In genomic region chr5:138574744-138575193, GRCh38 we compare ENCODE assay signal across 1 cellular context.
TF ChIP-seq lines count a peak whose summit lies in the region.

No MANE protein-coding gene starts in this region.

TF ChIP-seq in K562, 482 proteins besides CTCF, POLR2A, EP300 and RAD21 (continued from another document and continues in another):
- TF ChIP-seq, protein P1, sequence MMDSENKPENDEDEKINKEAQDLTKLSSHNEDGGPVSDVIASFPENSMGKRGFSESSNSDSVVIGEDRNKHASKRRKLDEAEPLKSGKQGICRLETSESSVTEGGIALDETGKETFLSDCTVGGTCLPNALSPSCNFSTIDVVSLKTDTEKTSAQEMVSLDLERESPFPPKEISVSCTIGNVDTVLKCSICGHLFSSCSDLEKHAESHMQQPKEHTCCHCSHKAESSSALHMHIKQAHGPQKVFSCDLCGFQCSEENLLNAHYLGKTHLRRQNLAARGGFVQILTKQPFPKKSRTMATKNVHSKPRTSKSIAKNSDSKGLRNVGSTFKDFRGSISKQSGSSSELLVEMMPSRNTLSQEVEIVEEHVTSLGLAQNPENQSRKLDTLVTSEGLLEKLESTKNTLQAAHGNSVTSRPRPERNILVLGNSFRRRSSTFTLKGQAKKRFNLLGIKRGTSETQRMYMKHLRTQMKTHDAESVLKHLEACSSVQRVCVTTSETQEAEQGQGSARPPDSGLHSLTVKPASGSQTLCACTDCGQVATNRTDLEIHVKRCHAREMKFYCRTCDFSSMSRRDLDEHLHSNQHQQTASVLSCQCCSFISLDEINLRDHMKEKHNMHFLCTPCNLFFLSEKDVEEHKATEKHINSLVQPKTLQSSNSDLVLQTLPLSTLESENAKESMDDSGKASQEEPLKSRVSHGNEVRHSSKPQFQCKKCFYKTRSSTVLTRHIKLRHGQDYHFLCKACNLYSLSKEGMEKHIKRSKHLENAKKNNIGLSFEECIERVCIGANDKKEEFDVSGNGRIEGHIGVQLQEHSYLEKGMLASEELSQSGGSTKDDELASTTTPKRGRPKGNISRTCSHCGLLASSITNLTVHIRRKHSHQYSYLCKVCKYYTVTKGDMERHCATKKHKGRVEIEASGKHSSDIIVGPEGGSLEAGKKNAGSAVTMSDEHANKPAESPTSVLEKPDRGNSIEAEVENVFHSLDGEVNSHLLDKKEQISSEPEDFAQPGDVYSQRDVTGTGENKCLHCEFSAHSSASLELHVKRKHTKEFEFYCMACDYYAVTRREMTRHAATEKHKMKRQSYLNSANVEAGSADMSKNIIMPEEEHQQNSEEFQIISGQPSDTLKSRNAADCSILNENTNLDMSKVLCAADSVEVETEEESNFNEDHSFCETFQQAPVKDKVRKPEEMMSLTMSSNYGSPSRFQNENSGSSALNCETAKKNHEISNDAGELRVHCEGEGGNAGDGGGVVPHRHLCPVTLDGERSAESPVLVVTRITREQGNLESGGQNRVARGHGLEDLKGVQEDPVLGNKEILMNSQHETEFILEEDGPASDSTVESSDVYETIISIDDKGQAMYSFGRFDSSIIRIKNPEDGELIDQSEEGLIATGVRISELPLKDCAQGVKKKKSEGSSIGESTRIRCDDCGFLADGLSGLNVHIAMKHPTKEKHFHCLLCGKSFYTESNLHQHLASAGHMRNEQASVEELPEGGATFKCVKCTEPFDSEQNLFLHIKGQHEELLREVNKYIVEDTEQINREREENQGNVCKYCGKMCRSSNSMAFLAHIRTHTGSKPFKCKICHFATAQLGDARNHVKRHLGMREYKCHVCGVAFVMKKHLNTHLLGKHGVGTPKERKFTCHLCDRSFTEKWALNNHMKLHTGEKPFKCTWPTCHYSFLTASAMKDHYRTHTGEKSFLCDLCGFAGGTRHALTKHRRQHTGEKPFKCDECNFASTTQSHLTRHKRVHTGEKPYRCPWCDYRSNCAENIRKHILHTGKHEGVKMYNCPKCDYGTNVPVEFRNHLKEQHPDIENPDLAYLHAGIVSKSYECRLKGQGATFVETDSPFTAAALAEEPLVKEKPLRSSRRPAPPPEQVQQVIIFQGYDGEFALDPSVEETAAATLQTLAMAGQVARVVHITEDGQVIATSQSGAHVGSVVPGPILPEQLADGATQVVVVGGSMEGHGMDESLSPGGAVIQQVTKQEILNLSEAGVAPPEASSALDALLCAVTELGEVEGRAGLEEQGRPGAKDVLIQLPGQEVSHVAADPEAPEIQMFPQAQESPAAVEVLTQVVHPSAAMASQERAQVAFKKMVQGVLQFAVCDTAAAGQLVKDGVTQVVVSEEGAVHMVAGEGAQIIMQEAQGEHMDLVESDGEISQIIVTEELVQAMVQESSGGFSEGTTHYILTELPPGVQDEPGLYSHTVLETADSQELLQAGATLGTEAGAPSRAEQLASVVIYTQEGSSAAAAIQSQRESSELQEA (IDR thresholded peaks at IDR 0.05; ENCODE audit: low read depth): no peak
- 0 out of 4 replicates have a peak, but pooled peaks of 1 of the 2 experiments have one; percentile 37 for TF ChIP-seq TBL1XR1 (IDR thresholded peaks at IDR 0.05; ENCODE audit: low read length in 2 of 2)
- TF ChIP-seq TAF7 (tag; IDR thresholded peaks at IDR 0.05): no peak
- 0 out of 2 replicates have a peak, but pooled peaks have one; percentile 55 for TF ChIP-seq NR2C2 (CRISPR knock-in tag; IDR thresholded peaks at IDR 0.05)
- no peak for TF ChIP-seq NR2C2 (tag; IDR thresholded peaks at IDR 0.05)
- 0 out of 2 replicates have a peak, but pooled peaks have one; percentile 5 for TF ChIP-seq PHB (CRISPR knock-in tag; IDR thresholded peaks at IDR 0.05)
- TF ChIP-seq FOXJ2 (tag; IDR thresholded peaks at IDR 0.05): no peak
- TF ChIP-seq PHF21A (IDR thresholded peaks at IDR 0.05; ENCODE audit: borderline replicate concordance, low read depth): no peak
- no peak for TF ChIP-seq ATF6 (CRISPR knock-in tag; IDR thresholded peaks at IDR 0.05)
- no peak for TF ChIP-seq SMARCC2 (IDR thresholded peaks at IDR 0.05; ENCODE audit: low read depth)
- TF ChIP-seq ZNF717 (CRISPR knock-in tag; IDR thresholded peaks at IDR 0.05): no peak
- TF ChIP-seq ZSCAN29 (IDR thresholded peaks at IDR 0.05): no peak
- TF ChIP-seq SNRNP70 (optimal IDR thresholded peaks at IDR 0.05; ENCODE audit: low read depth, low read length): no peak
- TF ChIP-seq ZNF3 (CRISPR knock-in tag; IDR thresholded peaks at IDR 0.05): no peak
- TF ChIP-seq POLR2AphosphoS2 (IDR thresholded peaks at IDR 0.05; ENCODE audit: low read length): 0 out of 2 replicates have a peak, but pooled peaks have one; percentile 47
- no peak for TF ChIP-seq POLR2G (IDR thresholded peaks at IDR 0.05; ENCODE audit: low read depth, low read length)
- TF ChIP-seq, protein P2, sequence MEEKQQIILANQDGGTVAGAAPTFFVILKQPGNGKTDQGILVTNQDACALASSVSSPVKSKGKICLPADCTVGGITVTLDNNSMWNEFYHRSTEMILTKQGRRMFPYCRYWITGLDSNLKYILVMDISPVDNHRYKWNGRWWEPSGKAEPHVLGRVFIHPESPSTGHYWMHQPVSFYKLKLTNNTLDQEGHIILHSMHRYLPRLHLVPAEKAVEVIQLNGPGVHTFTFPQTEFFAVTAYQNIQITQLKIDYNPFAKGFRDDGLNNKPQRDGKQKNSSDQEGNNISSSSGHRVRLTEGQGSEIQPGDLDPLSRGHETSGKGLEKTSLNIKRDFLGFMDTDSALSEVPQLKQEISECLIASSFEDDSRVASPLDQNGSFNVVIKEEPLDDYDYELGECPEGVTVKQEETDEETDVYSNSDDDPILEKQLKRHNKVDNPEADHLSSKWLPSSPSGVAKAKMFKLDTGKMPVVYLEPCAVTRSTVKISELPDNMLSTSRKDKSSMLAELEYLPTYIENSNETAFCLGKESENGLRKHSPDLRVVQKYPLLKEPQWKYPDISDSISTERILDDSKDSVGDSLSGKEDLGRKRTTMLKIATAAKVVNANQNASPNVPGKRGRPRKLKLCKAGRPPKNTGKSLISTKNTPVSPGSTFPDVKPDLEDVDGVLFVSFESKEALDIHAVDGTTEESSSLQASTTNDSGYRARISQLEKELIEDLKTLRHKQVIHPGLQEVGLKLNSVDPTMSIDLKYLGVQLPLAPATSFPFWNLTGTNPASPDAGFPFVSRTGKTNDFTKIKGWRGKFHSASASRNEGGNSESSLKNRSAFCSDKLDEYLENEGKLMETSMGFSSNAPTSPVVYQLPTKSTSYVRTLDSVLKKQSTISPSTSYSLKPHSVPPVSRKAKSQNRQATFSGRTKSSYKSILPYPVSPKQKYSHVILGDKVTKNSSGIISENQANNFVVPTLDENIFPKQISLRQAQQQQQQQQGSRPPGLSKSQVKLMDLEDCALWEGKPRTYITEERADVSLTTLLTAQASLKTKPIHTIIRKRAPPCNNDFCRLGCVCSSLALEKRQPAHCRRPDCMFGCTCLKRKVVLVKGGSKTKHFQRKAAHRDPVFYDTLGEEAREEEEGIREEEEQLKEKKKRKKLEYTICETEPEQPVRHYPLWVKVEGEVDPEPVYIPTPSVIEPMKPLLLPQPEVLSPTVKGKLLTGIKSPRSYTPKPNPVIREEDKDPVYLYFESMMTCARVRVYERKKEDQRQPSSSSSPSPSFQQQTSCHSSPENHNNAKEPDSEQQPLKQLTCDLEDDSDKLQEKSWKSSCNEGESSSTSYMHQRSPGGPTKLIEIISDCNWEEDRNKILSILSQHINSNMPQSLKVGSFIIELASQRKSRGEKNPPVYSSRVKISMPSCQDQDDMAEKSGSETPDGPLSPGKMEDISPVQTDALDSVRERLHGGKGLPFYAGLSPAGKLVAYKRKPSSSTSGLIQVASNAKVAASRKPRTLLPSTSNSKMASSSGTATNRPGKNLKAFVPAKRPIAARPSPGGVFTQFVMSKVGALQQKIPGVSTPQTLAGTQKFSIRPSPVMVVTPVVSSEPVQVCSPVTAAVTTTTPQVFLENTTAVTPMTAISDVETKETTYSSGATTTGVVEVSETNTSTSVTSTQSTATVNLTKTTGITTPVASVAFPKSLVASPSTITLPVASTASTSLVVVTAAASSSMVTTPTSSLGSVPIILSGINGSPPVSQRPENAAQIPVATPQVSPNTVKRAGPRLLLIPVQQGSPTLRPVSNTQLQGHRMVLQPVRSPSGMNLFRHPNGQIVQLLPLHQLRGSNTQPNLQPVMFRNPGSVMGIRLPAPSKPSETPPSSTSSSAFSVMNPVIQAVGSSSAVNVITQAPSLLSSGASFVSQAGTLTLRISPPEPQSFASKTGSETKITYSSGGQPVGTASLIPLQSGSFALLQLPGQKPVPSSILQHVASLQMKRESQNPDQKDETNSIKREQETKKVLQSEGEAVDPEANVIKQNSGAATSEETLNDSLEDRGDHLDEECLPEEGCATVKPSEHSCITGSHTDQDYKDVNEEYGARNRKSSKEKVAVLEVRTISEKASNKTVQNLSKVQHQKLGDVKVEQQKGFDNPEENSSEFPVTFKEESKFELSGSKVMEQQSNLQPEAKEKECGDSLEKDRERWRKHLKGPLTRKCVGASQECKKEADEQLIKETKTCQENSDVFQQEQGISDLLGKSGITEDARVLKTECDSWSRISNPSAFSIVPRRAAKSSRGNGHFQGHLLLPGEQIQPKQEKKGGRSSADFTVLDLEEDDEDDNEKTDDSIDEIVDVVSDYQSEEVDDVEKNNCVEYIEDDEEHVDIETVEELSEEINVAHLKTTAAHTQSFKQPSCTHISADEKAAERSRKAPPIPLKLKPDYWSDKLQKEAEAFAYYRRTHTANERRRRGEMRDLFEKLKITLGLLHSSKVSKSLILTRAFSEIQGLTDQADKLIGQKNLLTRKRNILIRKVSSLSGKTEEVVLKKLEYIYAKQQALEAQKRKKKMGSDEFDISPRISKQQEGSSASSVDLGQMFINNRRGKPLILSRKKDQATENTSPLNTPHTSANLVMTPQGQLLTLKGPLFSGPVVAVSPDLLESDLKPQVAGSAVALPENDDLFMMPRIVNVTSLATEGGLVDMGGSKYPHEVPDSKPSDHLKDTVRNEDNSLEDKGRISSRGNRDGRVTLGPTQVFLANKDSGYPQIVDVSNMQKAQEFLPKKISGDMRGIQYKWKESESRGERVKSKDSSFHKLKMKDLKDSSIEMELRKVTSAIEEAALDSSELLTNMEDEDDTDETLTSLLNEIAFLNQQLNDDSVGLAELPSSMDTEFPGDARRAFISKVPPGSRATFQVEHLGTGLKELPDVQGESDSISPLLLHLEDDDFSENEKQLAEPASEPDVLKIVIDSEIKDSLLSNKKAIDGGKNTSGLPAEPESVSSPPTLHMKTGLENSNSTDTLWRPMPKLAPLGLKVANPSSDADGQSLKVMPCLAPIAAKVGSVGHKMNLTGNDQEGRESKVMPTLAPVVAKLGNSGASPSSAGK (IDR thresholded peaks at IDR 0.05): no peak
- no peak for TF ChIP-seq EZH2 (IDR thresholded peaks at IDR 0.05; ENCODE audit: borderline replicate concordance, low read depth, low read length)
- TF ChIP-seq ZNF696 (CRISPR knock-in tag; conservative IDR thresholded peaks at IDR 0.05): no peak
- TF ChIP-seq E2F3 (CRISPR knock-in tag; IDR thresholded peaks at IDR 0.05): peak; percentile 27; the same call in 1 of the 2 replicates
- peak; percentile 83; the same call in 1 of the 2 replicates for TF ChIP-seq ZC3H4 (CRISPR knock-in tag; IDR thresholded peaks at IDR 0.05; ENCODE audit: borderline replicate concordance)
- peak; percentile 100; the same call in 1 of the 2 replicates for TF ChIP-seq BRD4 (IDR thresholded peaks at IDR 0.05)
- TF ChIP-seq, protein P3, sequence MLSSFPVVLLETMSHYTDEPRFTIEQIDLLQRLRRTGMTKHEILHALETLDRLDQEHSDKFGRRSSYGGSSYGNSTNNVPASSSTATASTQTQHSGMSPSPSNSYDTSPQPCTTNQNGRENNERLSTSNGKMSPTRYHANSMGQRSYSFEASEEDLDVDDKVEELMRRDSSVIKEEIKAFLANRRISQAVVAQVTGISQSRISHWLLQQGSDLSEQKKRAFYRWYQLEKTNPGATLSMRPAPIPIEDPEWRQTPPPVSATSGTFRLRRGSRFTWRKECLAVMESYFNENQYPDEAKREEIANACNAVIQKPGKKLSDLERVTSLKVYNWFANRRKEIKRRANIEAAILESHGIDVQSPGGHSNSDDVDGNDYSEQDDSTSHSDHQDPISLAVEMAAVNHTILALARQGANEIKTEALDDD (IDR thresholded peaks at IDR 0.05): no peak
- no peak for TF ChIP-seq E2F4 (CRISPR knock-in tag; IDR thresholded peaks at IDR 0.05; ENCODE audit: low read depth)
- no peak for TF ChIP-seq MAX (CRISPR knock-in tag; IDR thresholded peaks at IDR 0.05)
- no peak for TF ChIP-seq ELK1 (CRISPR knock-in tag; IDR thresholded peaks at IDR 0.05)
- TF ChIP-seq ZNF12 (CRISPR knock-in tag; IDR thresholded peaks at IDR 0.05): 0 out of 2 replicates have a peak, but pooled peaks have one; percentile 71
